ENCODE assay signal across 15 cellular contexts in the genomic region with DNA sequence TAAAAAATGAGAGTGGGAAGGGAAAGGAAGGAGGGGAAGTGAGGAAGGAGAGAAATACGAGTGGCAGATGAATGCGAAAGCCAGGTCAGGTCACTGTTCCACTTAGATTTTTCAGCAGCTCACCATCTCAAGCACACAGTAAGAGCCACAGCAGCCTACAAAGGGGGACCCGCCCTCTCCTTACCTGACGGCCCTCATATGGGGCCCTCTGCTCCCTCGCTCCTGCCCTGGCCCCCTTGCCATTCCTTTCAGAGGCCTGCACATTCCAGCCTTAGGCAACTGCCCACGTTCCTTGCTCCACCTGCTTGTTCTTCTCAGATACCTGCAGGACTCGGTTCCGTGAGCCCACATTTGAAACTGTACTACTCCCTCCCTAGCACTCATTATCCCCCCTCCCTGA. TPM values are rescaled to one million over a fixed set of nuclear protein-coding genes. Genes with fewer than 3 reads are reported as not detected.
A peak's percentile ranks its signal among the peaks of the same experiment; 100 is the strongest.
DNase-seq lines count a peak whose midpoint lies in the region; ATAC-seq and TF ChIP-seq lines count a peak whose summit lies in the region.
"Had no signal": no experiment of that assay in that cellular context is flagged by ENCODE, and none has a peak within 500 bp of the region (broad histone marks: within the 10 kb centered on the region; RNA-seq: fewer than 3 reads in every experiment).

No MANE protein-coding gene starts in this region.

- H3K27ac Mint-ChIP-seq in activated naive CD4-positive, alpha-beta T cell treated with anti-CD3 and anti-CD28 coated beads, Interleukin-2, amount 50 U/mL, for 24 hours = peak overlapping the region; percentile 71
- peak overlapping the region; percentile 55 for H3K27ac Mint-ChIP-seq in WTC11
- H3K27ac Mint-ChIP-seq in glutamatergic neuron (ENCODE audit: unreplicated experiment) = peak overlapping the region; percentile 72
- H3K27ac Mint-ChIP-seq in stimulated activated effector memory CD8-positive, alpha-beta T cell treated with anti-CD3 and anti-CD28 coated beads, Interleukin-12 subunit alpha, Interleukin-12 subunit beta, amount 100 ng/mL, for 72 hours = peak overlapping the region; percentile 84

- peaks cover 10% of the 10 kb centered on the region for H3K36me3 Mint-ChIP-seq in activated naive CD4-positive, alpha-beta T cell treated with anti-CD3 and anti-CD28 coated beads, Interleukin-2, amount 50 U/mL, for 24 hours
- H3K36me3 Mint-ChIP-seq in WTC11 (peaks cover 10% of the 10 kb centered on the region; the same call in 1 of the 2 replicates), glutamatergic neuron (ENCODE audit: unreplicated experiment) (peaks cover 6% of the 10 kb centered on the region)
- H3K36me3 Mint-ChIP-seq in stimulated activated effector memory CD8-positive, alpha-beta T cell treated with anti-CD3 and anti-CD28 coated beads, Interleukin-12 subunit alpha, Interleukin-12 subunit beta, amount 100 ng/mL, for 72 hours = peaks cover 24% of the 10 kb centered on the region

- TF ChIP-seq CTCF in WTC11 (IDR thresholded peaks at IDR 0.05) (no peak), glutamatergic neuron (IDR thresholded peaks at IDR 0.05; ENCODE audit: partially characterized antibody, unreplicated experiment) (no peak)

- ATAC-seq in WTC11 (peak; percentile 83), GM19395 (IDR thresholded peaks at IDR 0.05; ENCODE audit: unreplicated experiment) (no peak), GM19467 (IDR thresholded peaks at IDR 0.05; ENCODE audit: unreplicated experiment) (no peak)
- ATAC-seq in stimulated activated effector memory CD8-positive, alpha-beta T cell treated with anti-CD3 and anti-CD28 coated beads, Interleukin-12 subunit alpha, Interleukin-12 subunit beta, amount 100 ng/mL, for 72 hours = peak; percentile 24
- ATAC-seq: left colon had no signal

- no peak for DNase-seq in activated naive CD4-positive, alpha-beta T cell treated with anti-CD3 and anti-CD28 coated beads, Interleukin-2, amount 50 U/mL, for 16 hours
- DNase-seq in WTC11 (ENCODE audit: low spot score) (peak; percentile 25), glutamatergic neuron (no peak), NCI-H526 (lab: John Stamatoyannopoulos, UW) (no peak)
- no peak for DNase-seq in stimulated activated effector memory CD8-positive, alpha-beta T cell treated with anti-CD3 and anti-CD28 coated beads, Interleukin-12 subunit alpha, Interleukin-12 subunit beta, amount 100 ng/mL, for 72 hours (ENCODE audit: low spot score in 2 of 2)
- DNase-seq: activated gamma-delta T cell; brain microvascular endothelial cell; DMS 273 treated with DMSO at 0.1 percent for 48 hours; dorsolateral prefrontal cortex; left colon; stimulated activated CD4-positive, alpha-beta T cell treated with anti-CD3 and anti-CD28 coated beads, Interleukin-15, amount 100 ng/mL, for 24 hours; T-helper 9 cell had no signal

- H3K4me3 Mint-ChIP-seq in activated naive CD4-positive, alpha-beta T cell treated with anti-CD3 and anti-CD28 coated beads, Interleukin-2, amount 50 U/mL, for 24 hours = peak overlapping the region; percentile 48
- H3K4me3 Mint-ChIP-seq in WTC11 (no peak overlapping the region), glutamatergic neuron (ENCODE audit: unreplicated experiment) (no peak overlapping the region)
- H3K4me3 Mint-ChIP-seq in stimulated activated effector memory CD8-positive, alpha-beta T cell treated with anti-CD3 and anti-CD28 coated beads, Interleukin-12 subunit alpha, Interleukin-12 subunit beta, amount 100 ng/mL, for 72 hours = peak overlapping the region; percentile 61

- no peaks in the 10 kb centered on the region for H3K27me3 Mint-ChIP-seq in activated naive CD4-positive, alpha-beta T cell treated with anti-CD3 and anti-CD28 coated beads, Interleukin-2, amount 50 U/mL, for 24 hours
- H3K27me3 Mint-ChIP-seq in WTC11 (ENCODE audit: low read depth) = no peaks in the 10 kb centered on the region
- H3K27me3 Mint-ChIP-seq in glutamatergic neuron (ENCODE audit: unreplicated experiment) = peaks cover 2% of the 10 kb centered on the region

- H3K4me1 Mint-ChIP-seq in activated naive CD4-positive, alpha-beta T cell treated with anti-CD3 and anti-CD28 coated beads, Interleukin-2, amount 50 U/mL, for 24 hours = peaks cover 75% of the 10 kb centered on the region
- H3K4me1 Mint-ChIP-seq in WTC11 (peaks cover 40% of the 10 kb centered on the region), glutamatergic neuron (ENCODE audit: low read depth, unreplicated experiment) (peaks cover 10% of the 10 kb centered on the region)
- H3K4me1 Mint-ChIP-seq in stimulated activated effector memory CD8-positive, alpha-beta T cell treated with anti-CD3 and anti-CD28 coated beads, Interleukin-12 subunit alpha, Interleukin-12 subunit beta, amount 100 ng/mL, for 72 hours = peaks cover 77% of the 10 kb centered on the region

- no peaks in the 10 kb centered on the region for H3K9me3 Mint-ChIP-seq in activated naive CD4-positive, alpha-beta T cell treated with anti-CD3 and anti-CD28 coated beads, Interleukin-2, amount 50 U/mL, for 24 hours
- no peaks in the 10 kb centered on the region for H3K9me3 Mint-ChIP-seq in WTC11
- H3K9me3 Mint-ChIP-seq in glutamatergic neuron (ENCODE audit: unreplicated experiment) = peaks cover 2% of the 10 kb centered on the region
- H3K9me3 Mint-ChIP-seq in stimulated activated effector memory CD8-positive, alpha-beta T cell treated with anti-CD3 and anti-CD28 coated beads, Interleukin-12 subunit alpha, Interleukin-12 subunit beta, amount 100 ng/mL, for 72 hours = no peaks in the 10 kb centered on the region

- CTCF ChIA-PET in WTC11 (lab: Charles Lee) = interaction anchor here (1.2 kb wide), 1 partner anchor 68 kb away, joined by 3 read pairs; no protein-coding TSS in a partner anchor

- POLR2A ChIA-PET in WTC11 (lab: Charles Lee) = no interaction called here

TF ChIP-seq in WTC11, 78 proteins besides CTCF, POLR2A, EP300 and RAD21:
- no peak for TF ChIP-seq GABPB1 (CRISPR knock-in tag; IDR thresholded peaks at IDR 0.05)
- no peak for TF ChIP-seq NR2C2 (CRISPR knock-in tag; IDR thresholded peaks at IDR 0.05)
- TF ChIP-seq NFATC4 (CRISPR knock-in tag; IDR thresholded peaks at IDR 0.05) = no peak
- TF ChIP-seq HMGXB4 (CRISPR knock-in tag; IDR thresholded peaks at IDR 0.05) = no peak
- TF ChIP-seq HMGA2 (CRISPR knock-in tag; IDR thresholded peaks at IDR 0.05) = no peak
- no peak for TF ChIP-seq ZNF232 (CRISPR knock-in tag; IDR thresholded peaks at IDR 0.05)
- TF ChIP-seq ZBTB43 (CRISPR knock-in tag; IDR thresholded peaks at IDR 0.05) = no peak

RNA-seq across cellular contexts. Expression of gene VPS26C, which starts 22.0 kb away (rescaled TPM):
- total RNA-seq in WTC11 (2021) (55.0 to 62.8 TPM (median 56.7 TPM) in 3 replicates), glutamatergic neuron (ENCODE audit: unreplicated experiment) (60.3 TPM)

Comparison
In these comparisons a context has a peak if more than half of its experiments do, and no peak if none do; other contexts are left out.
1. H3K4me3 Mint-ChIP-seq: peak in activated naive CD4-positive, alpha-beta T cell treated with anti-CD3 and anti-CD28 coated beads, Interleukin-2, amount 50 U/mL, for 24 hours (single experiment) and stimulated activated effector memory CD8-positive, alpha-beta T cell treated with anti-CD3 and anti-CD28 coated beads, Interleukin-12 subunit alpha, Interleukin-12 subunit beta, amount 100 ng/mL, for 72 hours (single experiment); none in WTC11 (single experiment) and glutamatergic neuron (single experiment).
2. ATAC-seq: peak in WTC11 (single experiment) and stimulated activated effector memory CD8-positive, alpha-beta T cell treated with anti-CD3 and anti-CD28 coated beads, Interleukin-12 subunit alpha, Interleukin-12 subunit beta, amount 100 ng/mL, for 72 hours (single experiment); none in GM19395 (single experiment) and GM19467 (single experiment).
3. Peak in every context shown above with its lines, with median percentiles within 50 percentile points of each other: H3K27ac Mint-ChIP-seq.